ENCODE assay signal across 22 cellular contexts in the genomic region with DNA sequence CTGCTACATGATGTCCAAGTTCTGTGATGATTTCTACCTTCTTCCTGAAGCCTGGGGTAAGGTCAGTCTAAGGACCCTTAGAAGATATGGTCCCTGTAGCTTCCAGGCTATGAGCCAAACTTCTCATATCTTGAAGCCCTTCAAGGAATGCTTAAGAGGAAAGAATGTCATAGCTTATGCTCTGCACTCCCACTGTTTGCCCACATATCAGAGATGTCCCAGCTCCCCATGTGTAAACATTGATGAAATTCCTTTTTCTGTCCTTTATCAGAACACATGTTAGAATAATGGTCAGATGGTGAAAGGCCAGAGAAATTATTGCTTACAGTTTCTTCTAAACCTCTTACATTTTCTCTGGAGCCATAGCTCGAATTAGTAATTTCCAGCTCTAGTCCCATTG. TPM values are rescaled to one million over a fixed set of nuclear protein-coding genes. Genes with fewer than 3 reads are reported as not detected.
DNase-seq lines count a peak whose midpoint lies in the region; ATAC-seq and TF ChIP-seq lines count a peak whose summit lies in the region.
"Had no signal": no experiment of that assay in that cellular context is flagged by ENCODE, and none has a peak within 500 bp of the region (broad histone marks: within the 10 kb centered on the region; RNA-seq: fewer than 3 reads in every experiment).

No MANE protein-coding gene starts in this region.

- WGBS in endodermal cell (ENCODE audit: insufficient coverage in 1 of 2, insufficient read length in 1 of 2), 2 experiments: 90 to 93% methylated on average over 1 of the region's 1 CpG

- TF ChIP-seq CTCF in endodermal cell (conservative IDR thresholded peaks at IDR 0.05) (no peak), lower lobe of right lung (IDR thresholded peaks at IDR 0.05) (no peak)

- ATAC-seq in lower lobe of right lung: peak; percentile 38 to 67
- no peak for ATAC-seq in Right ventricle myocardium superior (ENCODE audit: poor library complexity)
- ATAC-seq: CD8-positive, alpha-beta T cell had no signal

- H3K9ac ChIP-seq in endodermal cell (ENCODE audit: extremely low read depth, low read length, poor library complexity, severe bottlenecking): no peak overlapping the region
- H3K9ac ChIP-seq: KMS-11 had no signal

- H3K36me3 ChIP-seq in endodermal cell (ENCODE audit: control insufficient read depth, insufficient read depth, low read length) (no peaks in the 10 kb centered on the region), lower lobe of right lung (no peaks in the 10 kb centered on the region)

- H3K27ac Mint-ChIP-seq in endodermal cell: no peak overlapping the region
- H3K27ac Mint-ChIP-seq: B cell; CD8-positive, alpha-beta T cell; IgD-negative memory B cell had no signal

- DNase-seq in amniotic epithelial cell (ENCODE audit: low read depth): peak; percentile 60
- DNase-seq in endodermal cell: no peak
- no peak for DNase-seq in lower lobe of right lung
- no peak for DNase-seq in DMS 273 (lab: John Stamatoyannopoulos, UW; ENCODE audit: unreplicated experiment)
- DNase-seq in activated CD8-positive, alpha-beta memory T cell treated with anti-CD3 and anti-CD28 coated beads, Interleukin-2, amount 50 U/mL, for 48 hours: no peak
- no peak for DNase-seq in activated CD8-positive, alpha-beta memory T cell treated with anti-CD3 and anti-CD28 coated beads for 24 hours
- DNase-seq in Right ventricle myocardium superior: no peak
- DNase-seq: CD8-positive, alpha-beta T cell; DMS79 treated with DMSO at 0.1 percent for 48 hours; NCI-H1048; NCI-H1417; NCI-H1694; NCI-H2029 treated with DMSO at 0.1 percent for 48 hours; NCI-H446 treated with DMSO at 0.1 percent for 48 hours; NCI-H526; NK-92 treated with Interleukin-12 subunit alpha and Interleukin-12 subunit beta, amount 100 ng/mL, for 24 hours; RPMI8226; SHP77 had no signal

- peaks cover 33% of the 10 kb centered on the region for H3K27me3 Mint-ChIP-seq in endodermal cell (ENCODE audit: insufficient read depth)

- no peak overlapping the region for H3K4me3 Mint-ChIP-seq in endodermal cell
- H3K4me3 Mint-ChIP-seq: B cell; CD8-positive, alpha-beta T cell; IgD-negative memory B cell had no signal

- peaks cover 16% of the 10 kb centered on the region for H3K4me1 Mint-ChIP-seq in endodermal cell
- H3K4me1 Mint-ChIP-seq: B cell, IgD-negative memory B cell had no signal

- H3K9me3 Mint-ChIP-seq in endodermal cell: peaks cover 4% of the 10 kb centered on the region
- H3K9me3 Mint-ChIP-seq: CD8-positive, alpha-beta T cell had no signal

- H3K4me3 ChIP-seq in endodermal cell (ENCODE audit: low read length): peak overlapping the region; percentile 28
- H3K4me3 ChIP-seq in lower lobe of right lung: no peak overlapping the region

- H3K4me1 ChIP-seq in endodermal cell (ENCODE audit: control insufficient read depth, insufficient read depth, low read length): peaks cover 3% of the 10 kb centered on the region
- no peaks in the 10 kb centered on the region for H3K4me1 ChIP-seq in lower lobe of right lung

- H3K9me3 ChIP-seq in endodermal cell (ENCODE audit: control insufficient read depth, low read length) (no peaks in the 10 kb centered on the region), lower lobe of right lung (no peaks in the 10 kb centered on the region)

- no peaks in the 10 kb centered on the region for H3K36me3 Mint-ChIP-seq in endodermal cell (ENCODE audit: low read depth)
- H3K36me3 Mint-ChIP-seq: CD8-positive, alpha-beta T cell had no signal

- no peak overlapping the region for H3K27ac ChIP-seq in endodermal cell (ENCODE audit: low read depth, low read length)
- no peak overlapping the region for H3K27ac ChIP-seq in lower lobe of right lung
- H3K27ac ChIP-seq: C4-2B, KMS-11 had no signal

- intact Hi-C loops in lower lobe of right lung (cut with DNase I): no loop called here
- intact Hi-C loops in Right ventricle myocardium superior (cut with DNase I): no loop called here

- H3K27me3 ChIP-seq in endodermal cell (ENCODE audit: control insufficient read depth, insufficient read depth, low read length, poor library complexity, severe bottlenecking) (peaks cover 12% of the 10 kb centered on the region), lower lobe of right lung (ENCODE audit: low read depth) (no peaks in the 10 kb centered on the region)

RNA-seq across cellular contexts. Expression of gene RUSC2, which starts 41.4 kb away (rescaled TPM):
- total RNA-seq in endodermal cell (10 to 100 TPM; 17.2 to 21.0 TPM), lower lobe of right lung (23.6 TPM), Right ventricle myocardium superior (25.7 TPM)
- 16.3 TPM for polyA plus RNA-seq in endodermal cell (2013, experiment 1 of 2)
- 15.9 TPM for polyA plus RNA-seq in endodermal cell (2013, experiment 2 of 2)
- polyA plus RNA-seq: IgD-negative memory B cell had no signal
